Comparison of ENCODE assay signal across 1 cellular context in genomic region chr19:17611462-17612244, GRCh38.
TF ChIP-seq lines count a peak whose summit lies in the region.

No MANE protein-coding gene starts in this region.

TF ChIP-seq in GM23338, 12 proteins besides CTCF, POLR2A, EP300 and RAD21 (continued from another document):
- TF ChIP-seq ETS1 (IDR thresholded peaks at IDR 0.05) (no peak), STAT1 (IDR thresholded peaks at IDR 0.05; ENCODE audit: unreplicated experiment) (no peak), ZNF114 (CRISPR knock-in tag; IDR thresholded peaks at IDR 0.05) (no peak), CREB1 (CRISPR knock-in tag; IDR thresholded peaks at IDR 0.05; ENCODE audit: low read depth) (no peak), POLR2AphosphoS5 (IDR thresholded peaks at IDR 0.05; ENCODE audit: low read depth) (no peak), EZH2 (IDR thresholded peaks at IDR 0.05; ENCODE audit: low read depth, unreplicated experiment) (no peak), JUNB (IDR thresholded peaks at IDR 0.05; ENCODE audit: unreplicated experiment) (no peak), EZH2phosphoT487 (IDR thresholded peaks at IDR 0.05; ENCODE audit: unreplicated experiment) (no peak), ZNF331 (CRISPR knock-in tag; IDR thresholded peaks at IDR 0.05; ENCODE audit: low read depth) (no peak)
- TF ChIP-seq, protein P1, sequence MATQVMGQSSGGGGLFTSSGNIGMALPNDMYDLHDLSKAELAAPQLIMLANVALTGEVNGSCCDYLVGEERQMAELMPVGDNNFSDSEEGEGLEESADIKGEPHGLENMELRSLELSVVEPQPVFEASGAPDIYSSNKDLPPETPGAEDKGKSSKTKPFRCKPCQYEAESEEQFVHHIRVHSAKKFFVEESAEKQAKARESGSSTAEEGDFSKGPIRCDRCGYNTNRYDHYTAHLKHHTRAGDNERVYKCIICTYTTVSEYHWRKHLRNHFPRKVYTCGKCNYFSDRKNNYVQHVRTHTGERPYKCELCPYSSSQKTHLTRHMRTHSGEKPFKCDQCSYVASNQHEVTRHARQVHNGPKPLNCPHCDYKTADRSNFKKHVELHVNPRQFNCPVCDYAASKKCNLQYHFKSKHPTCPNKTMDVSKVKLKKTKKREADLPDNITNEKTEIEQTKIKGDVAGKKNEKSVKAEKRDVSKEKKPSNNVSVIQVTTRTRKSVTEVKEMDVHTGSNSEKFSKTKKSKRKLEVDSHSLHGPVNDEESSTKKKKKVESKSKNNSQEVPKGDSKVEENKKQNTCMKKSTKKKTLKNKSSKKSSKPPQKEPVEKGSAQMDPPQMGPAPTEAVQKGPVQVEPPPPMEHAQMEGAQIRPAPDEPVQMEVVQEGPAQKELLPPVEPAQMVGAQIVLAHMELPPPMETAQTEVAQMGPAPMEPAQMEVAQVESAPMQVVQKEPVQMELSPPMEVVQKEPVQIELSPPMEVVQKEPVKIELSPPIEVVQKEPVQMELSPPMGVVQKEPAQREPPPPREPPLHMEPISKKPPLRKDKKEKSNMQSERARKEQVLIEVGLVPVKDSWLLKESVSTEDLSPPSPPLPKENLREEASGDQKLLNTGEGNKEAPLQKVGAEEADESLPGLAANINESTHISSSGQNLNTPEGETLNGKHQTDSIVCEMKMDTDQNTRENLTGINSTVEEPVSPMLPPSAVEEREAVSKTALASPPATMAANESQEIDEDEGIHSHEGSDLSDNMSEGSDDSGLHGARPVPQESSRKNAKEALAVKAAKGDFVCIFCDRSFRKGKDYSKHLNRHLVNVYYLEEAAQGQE (IDR thresholded peaks at IDR 0.05; ENCODE audit: unreplicated experiment), result no peak
